Comparison of ENCODE assay signal across 14 cellular contexts in the genomic region with DNA sequence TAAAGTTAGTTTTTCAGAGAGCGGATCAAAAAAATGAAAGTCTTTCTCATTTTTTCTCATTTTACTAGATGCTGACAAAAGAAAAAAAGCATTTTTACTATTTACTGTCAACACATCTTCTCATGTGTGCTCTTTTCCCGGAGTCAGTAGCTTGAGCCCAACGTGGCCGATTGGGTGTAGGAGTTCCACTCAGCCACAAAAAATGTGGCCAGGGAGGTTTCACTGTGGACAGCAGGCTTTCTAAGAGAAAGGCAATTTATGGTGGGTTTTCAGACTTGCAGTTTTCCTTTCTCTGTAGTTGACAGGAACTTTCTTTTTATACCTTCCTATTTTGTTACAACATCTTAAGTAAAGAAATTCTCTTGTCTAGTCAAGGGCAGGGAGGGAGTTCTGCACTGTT.
DNase-seq lines count a peak whose midpoint lies in the region; ATAC-seq and TF ChIP-seq lines count a peak whose summit lies in the region.
"Had no signal": no experiment of that assay in that cellular context is flagged by ENCODE, and none has a peak within 500 bp of the region (broad histone marks: within the 10 kb centered on the region; RNA-seq: fewer than 3 reads in every experiment).

No MANE protein-coding gene starts in this region.

- intact Hi-C loops in mammary epithelial cell (cut with micrococcal nuclease) (no loop called here), MCF 10A (cut with micrococcal nuclease) (no loop called here), uterus (cut with DNase I; ENCODE audit: low total_unique reads) (no loop called here)

- in situ Hi-C loops in mammary epithelial cell (cut with MboI; ENCODE audit: low sequenced_read_pairs in 2 of 2): no loop called here

- no peak overlapping the region for H3K27ac Mint-ChIP-seq in MCF 10A (ENCODE audit: low read depth, unreplicated experiment)
- H3K27ac Mint-ChIP-seq in neural crest cell (ENCODE audit: unreplicated experiment): peak overlapping the region; percentile 98
- H3K27ac Mint-ChIP-seq: CD14-positive monocyte; CD8-positive, alpha-beta T cell; HFFc6 had no signal

- dilution Hi-C loops in mammary epithelial cell (cut with HindIII; ENCODE audit: low sequenced_read_pairs): no loop called here

- CTCF ChIA-PET in mammary epithelial cell (lab: Charles Lee; ENCODE audit: low non-redundant PET) (interaction anchor here (0.6 kb wide), 1 partner anchor 12 kb away, joined by 6 read pairs; no protein-coding TSS in a partner anchor), MCF 10A (lab: Yijun Ruan, JAX) (no interaction called here)

- no peak overlapping the region for H3K9ac ChIP-seq in mammary epithelial cell (ENCODE audit: insufficient read depth, low read length)

- no peak overlapping the region for H3K4me3 ChIP-seq in mammary epithelial cell (replicated peaks in 1 of 3; ENCODE audit: insufficient read depth in 1 of 3, low read depth in 2 of 3, low read length in 3 of 3)
- no peak overlapping the region for H3K4me3 ChIP-seq in epithelial cell of esophagus (ENCODE audit: low read length)
- no peak overlapping the region for H3K4me3 ChIP-seq in uterus

- H3K27me3 Mint-ChIP-seq in MCF 10A (ENCODE audit: insufficient read depth, unreplicated experiment) (no peaks in the 10 kb centered on the region), neural crest cell (ENCODE audit: low read depth) (no peaks in the 10 kb centered on the region)

- POLR2A ChIA-PET in MCF 10A (lab: Yijun Ruan, JAX): interaction anchor here (0.5 kb wide), 1 partner anchor 26 kb away, joined by 3 read pairs; no protein-coding TSS in a partner anchor

- no peaks in the 10 kb centered on the region for H3K9me3 Mint-ChIP-seq in MCF 10A (ENCODE audit: unreplicated experiment)
- peaks cover 3% of the 10 kb centered on the region for H3K9me3 Mint-ChIP-seq in neural crest cell
- H3K9me3 Mint-ChIP-seq: CD8-positive, alpha-beta T cell; HFFc6 had no signal

- ATAC-seq in HG03432 (IDR thresholded peaks at IDR 0.05; ENCODE audit: unreplicated experiment): no peak
- ATAC-seq: CD8-positive, alpha-beta T cell had no signal

- BruUV-seq in mammary epithelial cell (replicated peaks; lab: Mats Ljungman, UMichigan) (no TSS peak), MCF 10A (replicated peaks; lab: Mats Ljungman, UMichigan) (no TSS peak)

- 89% methylated on average over 4 of the region's 4 CpGs for WGBS in mammary epithelial cell (ENCODE audit: low coverage, missing lambda C conversion rate)

- peak; percentile 9 for DNase-seq in mammary epithelial cell
- no peak for DNase-seq in MCF 10A (ENCODE audit: unreplicated experiment)
- peak; percentile 50 for DNase-seq in epithelial cell of esophagus (ENCODE audit: low read depth)
- no peak for DNase-seq in neural crest cell (ENCODE audit: low read depth, low spot score)
- DNase-seq in uterus: peak in 1 of 2 donors; percentile 24
- no peak for DNase-seq in T-helper 9 cell
- DNase-seq in NCI-H82 (lab: John Stamatoyannopoulos, UW): no peak
- DNase-seq: CD8-positive, alpha-beta T cell; DMS53; HCEC 1CT; HFFc6 had no signal

- H3K4me1 Mint-ChIP-seq in MCF 10A (ENCODE audit: insufficient read depth, unreplicated experiment) (no peaks in the 10 kb centered on the region), neural crest cell (peaks cover 58% of the 10 kb centered on the region)
- H3K4me1 Mint-ChIP-seq: CD14-positive monocyte had no signal

- no peak overlapping the region for H3K27ac ChIP-seq in mammary epithelial cell (ENCODE audit: insufficient read depth, low read depth, low read length)
- H3K27ac ChIP-seq in uterus: peak overlapping the region; percentile 0 to 14
- H3K27ac ChIP-seq: 22Rv1 had no signal

- H3K4me1 ChIP-seq in mammary epithelial cell (ENCODE audit: insufficient read depth, low read length) (no peaks in the 10 kb centered on the region), uterus (no peaks in the 10 kb centered on the region)

- TF ChIP-seq CTCF in mammary epithelial cell (conservative IDR thresholded peaks at IDR 0.05 in 1 of 2, IDR thresholded peaks at IDR 0.05 in 1 of 2; ENCODE audit: extremely low read depth in 1 of 2, insufficient read depth in 1 of 2, low read depth in 1 of 2, low read length in 2 of 2): no peak
- TF ChIP-seq CTCF in MCF 10A (IDR thresholded peaks at IDR 0.05; ENCODE audit: unreplicated experiment): no peak
- TF ChIP-seq CTCF in epithelial cell of esophagus (IDR thresholded peaks at IDR 0.05; ENCODE audit: insufficient read depth, low read depth, low read length, missing control alignments): no peak
- no peak for TF ChIP-seq CTCF in neural crest cell (conservative IDR thresholded peaks at IDR 0.05)
- no peak for TF ChIP-seq CTCF in uterus (IDR thresholded peaks at IDR 0.05)

- no peaks in the 10 kb centered on the region for H4K20me1 ChIP-seq in mammary epithelial cell (ENCODE audit: insufficient read depth, low read length)

- no peak overlapping the region for H3K4me2 ChIP-seq in mammary epithelial cell (ENCODE audit: insufficient read depth, low read depth, low read length)

- H2AFZ ChIP-seq in mammary epithelial cell (ENCODE audit: low read depth, low read length): no peak overlapping the region

- no peak overlapping the region for H3K4me3 Mint-ChIP-seq in MCF 10A (ENCODE audit: unreplicated experiment)
- peak overlapping the region; percentile 76 for H3K4me3 Mint-ChIP-seq in neural crest cell
- H3K4me3 Mint-ChIP-seq: CD14-positive monocyte; CD8-positive, alpha-beta T cell; HFFc6 had no signal

- H3K27me3 ChIP-seq in mammary epithelial cell (ENCODE audit: insufficient read depth, low read length): no peaks in the 10 kb centered on the region
- H3K27me3 ChIP-seq in uterus: no peaks in the 10 kb centered on the region

- no peaks in the 10 kb centered on the region for H3K36me3 Mint-ChIP-seq in MCF 10A (ENCODE audit: insufficient read depth, unreplicated experiment)
- peaks cover 14% of the 10 kb centered on the region for H3K36me3 Mint-ChIP-seq in neural crest cell (ENCODE audit: low read depth)

- no peaks in the 10 kb centered on the region for H3K36me3 ChIP-seq in mammary epithelial cell (ENCODE audit: insufficient read depth, low read length)
- no peaks in the 10 kb centered on the region for H3K36me3 ChIP-seq in uterus

- TF ChIP-seq POLR2A in uterus (IDR thresholded peaks at IDR 0.05): no peak

- H3K9me3 ChIP-seq in mammary epithelial cell (replicated peaks; ENCODE audit: insufficient read depth, low read length) (no peaks in the 10 kb centered on the region), uterus (no peaks in the 10 kb centered on the region)

- H3K79me2 ChIP-seq in mammary epithelial cell (ENCODE audit: insufficient read depth, low read length): no peaks in the 10 kb centered on the region

Comparison
In these comparisons a context has a peak if more than half of its experiments do, and no peak if none do; other contexts are left out.
1. DNase-seq: peak in mammary epithelial cell (single experiment) and epithelial cell of esophagus (single experiment); none in MCF 10A (single experiment), neural crest cell (single experiment), T-helper 9 cell (single experiment) and NCI-H82 (single experiment).